In genomic region chr5:145162641-145163040, GRCh38 we compare ENCODE assay signal across 1 cellular context.
TF ChIP-seq lines count a peak whose summit lies in the region.

No MANE protein-coding gene starts in this region.

TF ChIP-seq in HepG2, 621 proteins besides CTCF, POLR2A, EP300 and RAD21 (continued from another document):
- no peak for TF ChIP-seq GLMP (CRISPR knock-in tag; IDR thresholded peaks at IDR 0.05; ENCODE audit: borderline replicate concordance)
- TF ChIP-seq, protein P1, sequence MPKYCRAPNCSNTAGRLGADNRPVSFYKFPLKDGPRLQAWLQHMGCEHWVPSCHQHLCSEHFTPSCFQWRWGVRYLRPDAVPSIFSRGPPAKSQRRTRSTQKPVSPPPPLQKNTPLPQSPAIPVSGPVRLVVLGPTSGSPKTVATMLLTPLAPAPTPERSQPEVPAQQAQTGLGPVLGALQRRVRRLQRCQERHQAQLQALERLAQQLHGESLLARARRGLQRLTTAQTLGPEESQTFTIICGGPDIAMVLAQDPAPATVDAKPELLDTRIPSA (CRISPR knock-in tag; IDR thresholded peaks at IDR 0.05; ENCODE audit: borderline replicate concordance) = no peak
- TF ChIP-seq ZBTB39 (CRISPR knock-in tag; IDR thresholded peaks at IDR 0.05) = no peak
- no peak for TF ChIP-seq ZNF644 (CRISPR knock-in tag; IDR thresholded peaks at IDR 0.05; ENCODE audit: low read depth)
- no peak for TF ChIP-seq ADNP (CRISPR knock-in tag; IDR thresholded peaks at IDR 0.05)
- no peak for TF ChIP-seq ATF1 (CRISPR knock-in tag; IDR thresholded peaks at IDR 0.05)
- no peak for TF ChIP-seq ZNF549 (CRISPR knock-in tag; IDR thresholded peaks at IDR 0.05)
